ENCODE assay signal across 9 cellular contexts in the genomic region with DNA sequence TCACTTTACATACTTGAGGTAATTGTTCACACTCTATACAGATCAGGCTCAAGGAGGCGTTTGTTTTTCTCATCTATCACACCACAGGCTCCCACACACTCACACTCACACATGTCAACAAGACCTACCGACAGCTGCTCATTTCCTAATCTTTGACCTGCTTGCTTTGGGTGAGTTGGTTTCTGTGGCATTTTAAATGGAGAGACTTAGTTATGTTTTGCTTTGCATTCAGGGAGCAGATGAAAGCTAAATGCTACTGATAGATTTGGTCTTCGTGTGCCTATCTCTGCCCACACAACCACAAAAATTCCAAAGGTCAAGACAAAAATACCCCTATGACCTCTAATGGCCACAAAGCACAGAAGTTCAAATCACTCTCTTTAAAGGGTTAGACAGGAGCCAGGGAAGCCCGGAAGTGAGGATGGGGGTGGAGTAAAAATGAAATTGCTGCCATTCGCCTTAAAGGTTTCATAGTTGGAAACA.
A peak's percentile ranks its signal among the peaks of the same experiment; 100 is the strongest.
DNase-seq lines count a peak whose midpoint lies in the region; ATAC-seq and TF ChIP-seq lines count a peak whose summit lies in the region.
"Had no signal": no experiment of that assay in that cellular context is flagged by ENCODE, and none has a peak within 500 bp of the region (broad histone marks: within the 10 kb centered on the region; RNA-seq: fewer than 3 reads in every experiment).

No MANE protein-coding gene starts in this region.

- H3K27me3 ChIP-seq in KMS-11 (ENCODE audit: insufficient read depth, low read depth) = no peaks in the 10 kb centered on the region

- H3K79me2 ChIP-seq in KMS-11 (ENCODE audit: insufficient read depth, low read depth) = no peaks in the 10 kb centered on the region

- peaks cover 28% of the 10 kb centered on the region for H3K4me1 ChIP-seq in KMS-11 (ENCODE audit: low read depth, poor library complexity, severe bottlenecking)

- H3K27ac ChIP-seq in KMS-11 = peak overlapping the region; percentile 36; the same call in 1 of the 2 replicates

- peak overlapping the region; percentile 59 for H3K4me2 ChIP-seq in KMS-11

- no peak for TF ChIP-seq CTCF in KMS-11 (conservative IDR thresholded peaks at IDR 0.05; ENCODE audit: low read depth, low read length)

- ATAC-seq in GM21786 (IDR thresholded peaks at IDR 0.05; ENCODE audit: unreplicated experiment) (peak; percentile 59), left lobe of liver (no peak)

- no peaks in the 10 kb centered on the region for H3K36me3 ChIP-seq in KMS-11 (ENCODE audit: insufficient read depth)

- H3K9ac ChIP-seq in KMS-11 = no peak overlapping the region

- no peaks in the 10 kb centered on the region for H4K20me1 ChIP-seq in KMS-11 (ENCODE audit: insufficient read depth)

- intact Hi-C loops in cardiac septum (cut with DNase I) = no loop called here

- DNase-seq in NCI-H146 (lab: John Stamatoyannopoulos, UW) = peak; percentile 42
- DNase-seq in NCI-H146 treated with DMSO at 0.1 percent for 48 hours (lab: John Stamatoyannopoulos, UW; ENCODE audit: unreplicated experiment) = no peak
- DNase-seq in myocyte (ENCODE audit: low read depth) = peak; percentile 91
- DNase-seq in mucosa of gallbladder (ENCODE audit: low spot score) = no peak
- DNase-seq in left lobe of liver (ENCODE audit: low spot score) = no peak
- no peak for DNase-seq in cardiac septum (ENCODE audit: low spot score)
- DNase-seq: NCI-H1092 treated with DMSO at 0.1 percent for 48 hours had no signal

- no peak overlapping the region for H2AFZ ChIP-seq in KMS-11 (ENCODE audit: low read depth)

- H3K4me3 ChIP-seq in KMS-11 (IDR thresholded peaks at IDR 0.05; ENCODE audit: insufficient read depth, low read depth, low read length) = no peak overlapping the region

Comparison
In these comparisons a context has a peak if more than half of its experiments do, and no peak if none do; other contexts are left out.
1. DNase-seq: peak in NCI-H146 (single experiment) and myocyte (single experiment); none in NCI-H146 treated with DMSO at 0.1 percent for 48 hours (single experiment), mucosa of gallbladder (single experiment), left lobe of liver (single experiment) and cardiac septum (single experiment).